Comparison of ENCODE assay signal across 23 cellular contexts in the genomic region with DNA sequence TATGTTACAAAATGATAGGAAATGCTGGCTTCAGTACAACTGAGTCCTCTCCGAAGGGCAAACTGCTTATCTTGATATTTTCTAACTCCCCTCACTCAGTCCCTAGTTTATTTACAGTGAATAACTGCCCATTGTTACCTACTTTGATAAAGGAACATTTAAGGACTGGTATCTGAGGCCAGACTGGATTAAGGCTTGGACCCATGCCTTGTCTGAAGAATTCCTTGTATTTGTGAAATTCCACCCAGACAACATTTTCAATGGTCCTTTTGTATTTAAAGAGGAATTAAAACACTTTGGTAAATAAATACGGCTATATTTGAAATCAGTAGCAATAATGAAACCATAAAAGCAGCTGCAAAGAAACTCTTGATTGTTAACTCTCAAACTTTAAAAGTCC.
"Had no signal": no experiment of that assay in that cellular context is flagged by ENCODE, and none has a peak within 500 bp of the region (broad histone marks: within the 10 kb centered on the region; RNA-seq: fewer than 3 reads in every experiment).

No MANE protein-coding gene starts in this region.

- ATAC-seq: gastrocnemius medialis; mucosa of descending colon; natural killer cell treated with Interleukin-12 subunit alpha and Interleukin-12 subunit beta and Interleukin-15 and Interleukin-18, amount 100 ng/mL, for 72 hours; right lobe of liver; stimulated activated naive CD8-positive, alpha-beta T cell treated with anti-CD3 and anti-CD28 coated beads, Interleukin-15, Interleukin-2, amounts not matched to agents 100 U/mL and 50 U/mL, for 24 hours had no signal

- H3K4me1 ChIP-seq: breast epithelium, esophagus muscularis mucosa, left ventricle myocardium inferior, right lobe of liver, testis, transverse colon had no signal

- DNase-seq: activated CD4-positive, alpha-beta memory T cell treated with anti-CD3 and anti-CD28 coated beads, Interleukin-2, amount 10 ng/mL, durations not matched to agents 7 days and 5 days; activated CD4-positive, alpha-beta T cell treated with anti-CD3 and anti-CD28 coated beads for 1 hour; activated CD4-positive, alpha-beta T cell treated with anti-CD3 and anti-CD28 coated beads, Interleukin-2, amount 10 ng/mL, durations not matched to agents 7 days and 5 days; activated effector memory CD4-positive, alpha-beta T cell treated with Interleukin-2 at 50 U/mL for 16 hours; activated naive CD4-positive, alpha-beta T cell treated with anti-CD3 and anti-CD28 coated beads for 36 hours; activated naive CD8-positive, alpha-beta T cell treated with anti-CD3 and anti-CD28 coated beads, Interleukin-2, amount 10 ng/mL, durations not matched to agents 7 days and 5 days; amniotic stem cell; central memory CD4-positive, alpha-beta T cell; gastrocnemius medialis; glutamatergic neuron; islet precursor cell; left ventricle myocardium inferior; mucosa of descending colon; right lobe of liver; stimulated activated CD4-positive, alpha-beta T cell treated with anti-CD3 and anti-CD28 coated beads, Interleukin-2, amount 100 ng/mL, for 48 hours; stimulated activated naive CD8-positive, alpha-beta T cell treated with anti-CD3 and anti-CD28 coated beads, Interleukin-15, Interleukin-2, amounts not matched to agents 100 U/mL and 50 U/mL, for 24 hours; T-helper 2 cell; testis; transverse colon had no signal

- H3K27me3 ChIP-seq: breast epithelium, esophagus muscularis mucosa, gastrocnemius medialis, right lobe of liver, testis, transverse colon had no signal

- H3K27ac ChIP-seq: breast epithelium, esophagus muscularis mucosa, gastrocnemius medialis, left ventricle myocardium inferior, right lobe of liver, testis, transverse colon had no signal

- H3K4me3 ChIP-seq: breast epithelium, esophagus muscularis mucosa, gastrocnemius medialis, left ventricle myocardium inferior, lung, mucosa of descending colon, right lobe of liver, testis, transverse colon had no signal

- H3K36me3 ChIP-seq: breast epithelium, gastrocnemius medialis, left ventricle myocardium inferior, right lobe of liver, transverse colon had no signal

- H3K9me3 ChIP-seq: breast epithelium, esophagus muscularis mucosa, gastrocnemius medialis, left ventricle myocardium inferior, mucosa of descending colon, right lobe of liver, testis, transverse colon had no signal
